ENCODE assay signal across 14 cellular contexts in the genomic region with DNA sequence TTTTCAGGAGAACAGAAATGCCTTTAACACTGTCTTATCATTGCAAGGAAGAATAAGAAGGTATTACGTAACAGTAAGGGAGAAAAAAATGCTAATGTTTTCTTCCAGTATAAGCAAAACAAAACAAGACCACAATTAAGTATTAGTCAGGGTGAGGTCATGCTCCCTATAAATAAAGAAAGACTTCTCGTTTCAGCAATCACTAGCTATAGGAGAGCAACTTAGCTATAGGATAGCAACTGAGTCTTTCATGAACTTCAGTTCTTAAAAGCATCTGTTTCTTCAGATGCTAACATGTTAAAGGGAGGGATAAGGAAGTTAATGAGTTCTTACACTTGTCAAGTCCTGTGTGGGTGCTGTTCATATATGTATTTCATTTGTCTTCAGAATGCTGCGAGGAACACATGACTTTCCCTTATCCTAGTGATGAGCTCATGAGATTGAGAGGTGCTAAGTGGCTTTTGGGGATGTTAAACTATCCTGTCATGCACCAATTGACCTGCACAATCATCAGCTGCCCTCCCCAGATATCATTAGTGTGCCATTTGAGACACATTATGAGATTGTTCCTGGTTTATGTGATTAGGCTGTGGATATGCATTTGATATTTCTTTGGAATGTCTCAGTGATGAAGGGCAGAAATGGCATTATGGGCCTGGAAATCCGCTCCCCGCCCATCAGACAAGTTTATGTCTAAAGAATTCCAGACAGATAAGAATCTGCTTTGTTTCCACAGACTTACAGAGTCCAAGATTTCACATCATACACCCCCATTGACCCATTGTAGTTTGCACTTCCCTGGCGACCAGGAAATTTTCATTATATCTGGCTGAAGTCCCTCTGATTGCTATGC. TPM values are rescaled to one million over a fixed set of nuclear protein-coding genes. Genes with fewer than 3 reads are reported as not detected.
DNase-seq lines count a peak whose midpoint lies in the region; ATAC-seq and TF ChIP-seq lines count a peak whose summit lies in the region.
"Had no signal": no experiment of that assay in that cellular context is flagged by ENCODE, and none has a peak within 500 bp of the region (broad histone marks: within the 10 kb centered on the region; RNA-seq: fewer than 3 reads in every experiment).

No MANE protein-coding gene starts in this region.

- H3K4me3 ChIP-seq in RWPE2 (ENCODE audit: severe bottlenecking) (no peak overlapping the region), stomach smooth muscle (ENCODE audit: low read length in 2 of 2) (peak overlapping the region; percentile 5 to 17), vagina (no peak overlapping the region)
- H3K4me3 ChIP-seq: cardiac muscle cell had no signal

- intact Hi-C loops in vagina (cut with DNase I) = no loop called here

- TF ChIP-seq POLR2A in vagina (IDR thresholded peaks at IDR 0.05) = no peak

- H3K27me3 ChIP-seq in RWPE2 (ENCODE audit: insufficient read depth, poor library complexity, severe bottlenecking) (no peaks in the 10 kb centered on the region), stomach smooth muscle (ENCODE audit: control insufficient read depth in 1 of 2, insufficient read depth in 2 of 2, low read length in 2 of 2) (no peaks in the 10 kb centered on the region), vagina (no peaks in the 10 kb centered on the region)
- H3K27me3 ChIP-seq: cardiac muscle cell had no signal

- H3K36me3 ChIP-seq in RWPE2 (ENCODE audit: low read depth) (no peaks in the 10 kb centered on the region), stomach smooth muscle (ENCODE audit: control insufficient read depth in 2 of 2, insufficient read depth in 2 of 2, low read length in 2 of 2) (peaks cover 10 to 22% of the 10 kb centered on the region in 2 donors), vagina (peaks cover 0 to 7% of the 10 kb centered on the region in 2 donors)

- peak; percentile 98 for ATAC-seq in RWPE2 (ENCODE audit: low read depth)
- no peak for ATAC-seq in HG02571 (IDR thresholded peaks at IDR 0.05; ENCODE audit: unreplicated experiment)

- DNase-seq in DMS 273 (lab: John Stamatoyannopoulos, UW; ENCODE audit: unreplicated experiment) = peak; percentile 23
- DNase-seq in DMS 273 treated with DMSO at 0.1 percent for 48 hours (lab: John Stamatoyannopoulos, UW) = no peak
- no peak for DNase-seq in RWPE2 (ENCODE audit: low spot score)
- DNase-seq in foreskin melanocyte = peak; percentile 33
- DNase-seq in vagina (ENCODE audit: extremely low spot score in 2 of 2) = no peak
- no peak for DNase-seq in stimulated activated CD4-positive, alpha-beta T cell treated with anti-CD3 and anti-CD28 coated beads, Interleukin-4, amount 100 ng/mL, for 1 hour
- DNase-seq: activated CD4-positive, alpha-beta T cell treated with anti-CD3 and anti-CD28 coated beads for 1 hour; left cardiac atrium; NCI-H1436 treated with DMSO at 0.1 percent for 48 hours; stimulated activated CD4-positive, alpha-beta T cell treated with anti-CD3 and anti-CD28 coated beads, Interleukin-2, amount 100 ng/mL, for 48 hours had no signal

- peak overlapping the region; percentile 44 for H3K27ac ChIP-seq in RWPE2 (ENCODE audit: poor library complexity, severe bottlenecking)
- peak overlapping the region; percentile 50 for H3K27ac ChIP-seq in stomach smooth muscle (ENCODE audit: low read length)
- H3K27ac ChIP-seq in vagina = no peak overlapping the region
- H3K27ac ChIP-seq: 22Rv1, cardiac muscle cell had no signal

- TF ChIP-seq CTCF in RWPE2 (IDR thresholded peaks at IDR 0.05; ENCODE audit: poor library complexity, severe bottlenecking) (no peak), vagina (IDR thresholded peaks at IDR 0.05) (no peak)

- H3K4me1 ChIP-seq in RWPE2 (ENCODE audit: insufficient read depth, poor library complexity, severe bottlenecking) (peaks cover 19% of the 10 kb centered on the region), stomach smooth muscle (ENCODE audit: control insufficient read depth, insufficient read depth, low read length) (peaks cover 25% of the 10 kb centered on the region), vagina (peaks cover 56% of the 10 kb centered on the region)

- H3K9me3 ChIP-seq in RWPE2 (ENCODE audit: severe bottlenecking) (no peaks in the 10 kb centered on the region), stomach smooth muscle (ENCODE audit: control insufficient read depth in 2 of 2, low read length in 2 of 2) (no peaks in the 10 kb centered on the region), vagina (no peaks in the 10 kb centered on the region)

- no peak overlapping the region for H3K9ac ChIP-seq in stomach smooth muscle (ENCODE audit: low read length in 2 of 2)

RNA-seq across cellular contexts. Expression of gene LAMA4, which starts 37.4 kb away (rescaled TPM):
- 56.5 TPM for total RNA-seq in vagina

Comparison
In these comparisons a context has a peak if more than half of its experiments do, and no peak if none do; other contexts are left out.
1. DNase-seq: peak in DMS 273 (single experiment) and foreskin melanocyte (single experiment); none in DMS 273 treated with DMSO at 0.1 percent for 48 hours (single experiment), RWPE2 (single experiment), vagina (0 of 2) and stimulated activated CD4-positive, alpha-beta T cell treated with anti-CD3 and anti-CD28 coated beads, Interleukin-4, amount 100 ng/mL, for 1 hour (single experiment).
2. H3K4me3 ChIP-seq: peak in stomach smooth muscle (2 of 2); none in RWPE2 (single experiment) and vagina (0 of 2).